ENCODE assay signal across 13 cellular contexts in genomic region chr3:128808672-128809071, GRCh38.
DNase-seq lines count a peak whose midpoint lies in the region; ATAC-seq and TF ChIP-seq lines count a peak whose summit lies in the region.
"Had no signal": no experiment of that assay in that cellular context is flagged by ENCODE, and none has a peak within 500 bp of the region (broad histone marks: within the 10 kb centered on the region; RNA-seq: fewer than 3 reads in every experiment).

No MANE protein-coding gene starts in this region.

- intact Hi-C loops in esophagus muscularis mucosa (cut with DNase I): no loop called here

- DNase-seq in CD4-positive, CD25-positive, alpha-beta regulatory T cell: no peak
- DNase-seq in SK-N-MC (ENCODE audit: low read depth, low spot score) (no peak), esophagus muscularis mucosa (ENCODE audit: extremely low spot score) (no peak), pons (ENCODE audit: low spot score) (peak; percentile 50), GDM1 (lab: John Stamatoyannopoulos, UW) (no peak), endothelial cell (ENCODE audit: low spot score) (no peak), NCI-H187 treated with DMSO at 0.1 percent for 48 hours (lab: John Stamatoyannopoulos, UW) (no peak)
- DNase-seq: activated gamma-delta T cell, PC-9, posterior cingulate gyrus had no signal

- no peaks in the 10 kb centered on the region for H3K9me3 Mint-ChIP-seq in CD4-positive, CD25-positive, alpha-beta regulatory T cell
- H3K9me3 Mint-ChIP-seq in endothelial cell (ENCODE audit: unreplicated experiment): no peaks in the 10 kb centered on the region
- H3K9me3 Mint-ChIP-seq: dendritic cell treated with granulocyte-macrophage colony-stimulating factor and Interleukin-4, amounts not matched to agents 40 ng/mL and 50 ng/mL, for 4 days had no signal

- H3K4me3 Mint-ChIP-seq in CD4-positive, CD25-positive, alpha-beta regulatory T cell: peak overlapping the region in 1 of 4 donors; percentile 44
- no peak overlapping the region for H3K4me3 Mint-ChIP-seq in endothelial cell (ENCODE audit: unreplicated experiment)
- H3K4me3 Mint-ChIP-seq: dendritic cell treated with granulocyte-macrophage colony-stimulating factor and Interleukin-4, amounts not matched to agents 40 ng/mL and 50 ng/mL, for 4 days had no signal

- no peaks in the 10 kb centered on the region for H3K27me3 ChIP-seq in CD4-positive, CD25-positive, alpha-beta regulatory T cell (ENCODE audit: control insufficient read depth, insufficient read depth, low read length)
- H3K27me3 ChIP-seq in esophagus muscularis mucosa: no peaks in the 10 kb centered on the region
- H3K27me3 ChIP-seq: BLaER1 had no signal

- no peak for TF ChIP-seq EP300 in esophagus muscularis mucosa (IDR thresholded peaks at IDR 0.05)

- H3K27me3 Mint-ChIP-seq in CD4-positive, CD25-positive, alpha-beta regulatory T cell: no peaks in the 10 kb centered on the region
- peaks cover 5% of the 10 kb centered on the region for H3K27me3 Mint-ChIP-seq in endothelial cell (ENCODE audit: unreplicated experiment)
- H3K27me3 Mint-ChIP-seq: dendritic cell treated with granulocyte-macrophage colony-stimulating factor and Interleukin-4, amounts not matched to agents 40 ng/mL and 50 ng/mL, for 4 days had no signal

- no peak for TF ChIP-seq POLR2A in esophagus muscularis mucosa (IDR thresholded peaks at IDR 0.05; ENCODE audit: low read depth)

- WGBS in esophagus muscularis mucosa: 86% methylated on average over 3 of the region's 3 CpGs

- ATAC-seq in CD4-positive, CD25-positive, alpha-beta regulatory T cell (ENCODE audit: low read depth in 2 of 2): no peak
- no peak for ATAC-seq in HG02981 (IDR thresholded peaks at IDR 0.05; ENCODE audit: unreplicated experiment)

- peaks cover 74% of the 10 kb centered on the region for H3K36me3 ChIP-seq in CD4-positive, CD25-positive, alpha-beta regulatory T cell (ENCODE audit: control insufficient read depth, insufficient read depth, low read length)
- H3K36me3 ChIP-seq in SK-N-MC (ENCODE audit: insufficient read depth, low read length) (peaks cover 87% of the 10 kb centered on the region), esophagus muscularis mucosa (peaks cover 26 to 77% (median 61%) of the 10 kb centered on the region in 4 donors)

- H3K36me3 Mint-ChIP-seq in CD4-positive, CD25-positive, alpha-beta regulatory T cell: peaks cover 47% of the 10 kb centered on the region
- H3K36me3 Mint-ChIP-seq in endothelial cell (ENCODE audit: low read depth, unreplicated experiment): peaks cover 45% of the 10 kb centered on the region

- peaks cover 24% of the 10 kb centered on the region for H3K4me1 ChIP-seq in CD4-positive, CD25-positive, alpha-beta regulatory T cell (ENCODE audit: control insufficient read depth, insufficient read depth, low read length, poor library complexity, severe bottlenecking)
- peaks cover 20 to 52% (median 51%) of the 10 kb centered on the region in 4 donors for H3K4me1 ChIP-seq in esophagus muscularis mucosa

- H3K27ac ChIP-seq in CD4-positive, CD25-positive, alpha-beta regulatory T cell (ENCODE audit: insufficient read depth, low read length, poor library complexity, severe bottlenecking): no peak overlapping the region
- H3K27ac ChIP-seq in SK-N-MC (peak overlapping the region; percentile 32), esophagus muscularis mucosa (replicated peaks in 1 of 4) (peak overlapping the region in 3 of 4 donors; percentile 29 to 70 (median 42))
- H3K27ac ChIP-seq: BLaER1, PC-9 had no signal

- H3K4me3 ChIP-seq in CD4-positive, CD25-positive, alpha-beta regulatory T cell (ENCODE audit: low read depth, low read length): no peak overlapping the region
- H3K4me3 ChIP-seq in SK-N-MC (no peak overlapping the region), esophagus muscularis mucosa (no peak overlapping the region)
- H3K4me3 ChIP-seq: BLaER1, PC-9 had no signal

- H3K9me3 ChIP-seq in CD4-positive, CD25-positive, alpha-beta regulatory T cell (ENCODE audit: control insufficient read depth in 2 of 2, low read length in 2 of 2): no peaks in the 10 kb centered on the region
- H3K9me3 ChIP-seq in SK-N-MC (ENCODE audit: low read depth, low read length): no peaks in the 10 kb centered on the region
- no peaks in the 10 kb centered on the region for H3K9me3 ChIP-seq in esophagus muscularis mucosa
- H3K9me3 ChIP-seq: BLaER1 had no signal

- H3K9ac ChIP-seq in SK-N-MC (ENCODE audit: insufficient read length): no peak overlapping the region
- H3K9ac ChIP-seq: BLaER1 had no signal

- peaks cover 6 to 46% (median 30%) of the 10 kb centered on the region in 4 donors for H3K4me1 Mint-ChIP-seq in CD4-positive, CD25-positive, alpha-beta regulatory T cell
- peaks cover 35% of the 10 kb centered on the region for H3K4me1 Mint-ChIP-seq in endothelial cell (ENCODE audit: unreplicated experiment)

- H3K27ac Mint-ChIP-seq in CD4-positive, CD25-positive, alpha-beta regulatory T cell: peak overlapping the region; percentile 1 to 91 (median 47)
- no peak overlapping the region for H3K27ac Mint-ChIP-seq in endothelial cell (ENCODE audit: unreplicated experiment)
- H3K27ac Mint-ChIP-seq: dendritic cell treated with granulocyte-macrophage colony-stimulating factor and Interleukin-4, amounts not matched to agents 40 ng/mL and 50 ng/mL, for 4 days had no signal

- TF ChIP-seq CTCF in esophagus muscularis mucosa (IDR thresholded peaks at IDR 0.05) (no peak), endothelial cell (IDR thresholded peaks at IDR 0.05; ENCODE audit: unreplicated experiment) (no peak)
